Comparison of ENCODE assay signal across 16 cellular contexts in the genomic region with DNA sequence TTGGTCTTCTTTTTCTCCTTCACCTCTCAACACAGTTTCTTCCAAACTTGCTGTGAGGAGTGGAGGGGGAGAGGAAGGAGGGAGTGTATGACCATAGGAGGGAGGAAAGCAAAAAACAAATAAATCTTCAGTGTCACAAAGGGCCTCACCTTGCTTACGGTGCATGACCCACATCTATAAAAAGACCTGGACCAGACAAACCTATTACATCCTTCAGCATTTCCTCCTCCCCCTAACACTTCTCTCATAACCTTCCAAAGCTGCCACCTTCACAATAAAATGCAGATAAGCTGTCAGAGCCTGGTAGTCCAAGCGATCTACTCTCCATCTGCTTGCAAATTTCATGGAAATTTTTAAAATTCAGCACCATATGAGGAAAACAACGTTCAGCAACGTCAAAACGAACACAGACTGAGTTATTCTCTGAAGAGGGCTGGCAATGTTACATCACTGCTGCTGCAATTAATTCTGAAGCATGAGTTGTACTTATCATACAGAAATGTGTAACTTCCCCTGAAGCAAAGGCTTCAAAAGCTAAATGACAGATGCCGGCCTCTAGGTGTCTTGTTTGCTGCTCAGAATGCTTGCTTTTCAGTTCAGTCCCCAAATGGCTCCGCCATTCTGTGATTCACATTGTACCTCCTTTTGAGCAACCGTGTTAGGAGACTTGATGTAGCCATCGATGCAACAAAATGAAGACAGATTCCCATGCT.
DNase-seq lines count a peak whose midpoint lies in the region; ATAC-seq and TF ChIP-seq lines count a peak whose summit lies in the region.
"Had no signal": no experiment of that assay in that cellular context is flagged by ENCODE, and none has a peak within 500 bp of the region (broad histone marks: within the 10 kb centered on the region; RNA-seq: fewer than 3 reads in every experiment).

No MANE protein-coding gene starts in this region.

- H4K20me1 ChIP-seq in OCI-LY7 (ENCODE audit: insufficient read depth, low read length) = no peaks in the 10 kb centered on the region

- no peak overlapping the region for H3K4me3 ChIP-seq in left ventricle myocardium inferior
- peak overlapping the region; percentile 0 for H3K4me3 ChIP-seq in OCI-LY7 (ENCODE audit: low read depth, low read length, poor library complexity, severe bottlenecking)
- H3K4me3 ChIP-seq: pancreas, testis had no signal

- H3K27ac Mint-ChIP-seq in glutamatergic neuron (ENCODE audit: unreplicated experiment) = peak overlapping the region; percentile 69
- H3K27ac Mint-ChIP-seq: activated CD4-positive, alpha-beta memory T cell treated with anti-CD3 and anti-CD28 coated beads for 36 hours; activated T-helper 17 cell treated with anti-CD3 and anti-CD28 coated beads, Interleukin-2, amount 50 U/mL, for 72 hours had no signal

- peak; percentile 44 for ATAC-seq in left ventricle myocardium superior
- ATAC-seq: activated T-helper 17 cell treated with anti-CD3 and anti-CD28 coated beads, Interleukin-2, amount 50 U/mL, for 72 hours had no signal

- H3K27ac ChIP-seq in left ventricle myocardium inferior (replicated peaks) = no peak overlapping the region
- no peak overlapping the region for H3K27ac ChIP-seq in OCI-LY7 (ENCODE audit: low read depth, low read length, poor library complexity, severe bottlenecking)
- H3K27ac ChIP-seq: pancreas, testis had no signal

- no peaks in the 10 kb centered on the region for H3K36me3 Mint-ChIP-seq in glutamatergic neuron (ENCODE audit: unreplicated experiment)
- H3K36me3 Mint-ChIP-seq: activated CD4-positive, alpha-beta memory T cell treated with anti-CD3 and anti-CD28 coated beads for 36 hours had no signal

- H3K4me1 Mint-ChIP-seq in glutamatergic neuron (ENCODE audit: low read depth, unreplicated experiment) = peaks cover 72% of the 10 kb centered on the region
- H3K4me1 Mint-ChIP-seq: activated T-helper 17 cell treated with anti-CD3 and anti-CD28 coated beads, Interleukin-2, amount 50 U/mL, for 72 hours had no signal

- no peaks in the 10 kb centered on the region for H3K27me3 Mint-ChIP-seq in glutamatergic neuron (ENCODE audit: unreplicated experiment)

- POLR2A ChIA-PET in OCI-LY7 (lab: Charles Lee) = interaction anchor here (0.6 to 1.8 kb wide), 4 partner anchors 9 to 64 kb away, joined by 3 to 9 read pairs (median 4); no protein-coding TSS in a partner anchor

- no peaks in the 10 kb centered on the region for H3K9me2 ChIP-seq in OCI-LY7 (ENCODE audit: insufficient read depth, low read length)

- CTCF ChIA-PET in OCI-LY7 (lab: Charles Lee; ENCODE audit: unreplicated experiment) = no interaction called here

- intact Hi-C loops in left ventricle myocardium superior (cut with micrococcal nuclease) (no loop called here), left ventricle myocardium inferior (cut with micrococcal nuclease) (no loop called here), OCI-LY7 (cut with micrococcal nuclease; ENCODE audit: unreplicated experiment) (no loop called here)

- H3K4me1 ChIP-seq in left ventricle myocardium inferior = peaks cover 59% of the 10 kb centered on the region
- H3K4me1 ChIP-seq in OCI-LY7 (ENCODE audit: insufficient read depth, low read length, poor library complexity, severe bottlenecking) = peaks cover 33% of the 10 kb centered on the region
- H3K4me1 ChIP-seq: pancreas, testis had no signal

- no TSS peak for BruUV-seq in OCI-LY7 (replicated peaks; lab: Mats Ljungman, UMichigan)

- no peaks in the 10 kb centered on the region for H3K27me3 ChIP-seq in left ventricle myocardium inferior (ENCODE audit: low read depth)
- H3K27me3 ChIP-seq: pancreas, testis had no signal

- H3K9me3 Mint-ChIP-seq in glutamatergic neuron (ENCODE audit: unreplicated experiment) = no peaks in the 10 kb centered on the region
- H3K9me3 Mint-ChIP-seq: activated CD4-positive, alpha-beta memory T cell treated with anti-CD3 and anti-CD28 coated beads for 36 hours; activated T-helper 17 cell treated with anti-CD3 and anti-CD28 coated beads, Interleukin-2, amount 50 U/mL, for 72 hours had no signal

- H3K36me3 ChIP-seq in left ventricle myocardium inferior (no peaks in the 10 kb centered on the region), OCI-LY7 (ENCODE audit: insufficient read depth, low read length) (no peaks in the 10 kb centered on the region)
- H3K36me3 ChIP-seq: pancreas had no signal

- TF ChIP-seq CTCF in left ventricle myocardium inferior (IDR thresholded peaks at IDR 0.05; ENCODE audit: borderline replicate concordance) = no peak
- TF ChIP-seq CTCF in OCI-LY7 (conservative IDR thresholded peaks at IDR 0.05; ENCODE audit: low read length) = peak; percentile 45
- no peak for TF ChIP-seq CTCF in glutamatergic neuron (IDR thresholded peaks at IDR 0.05; ENCODE audit: partially characterized antibody, unreplicated experiment)

- H2AFZ ChIP-seq in OCI-LY7 (ENCODE audit: low read length) = peak overlapping the region; percentile 68; the same call in 1 of the 2 replicates

- DNase-seq in left ventricle myocardium superior (no peak), left ventricle myocardium inferior (no peak), OCI-LY7 (ENCODE audit: low spot score) (peak; percentile 34), glutamatergic neuron (no peak), foreskin melanocyte (no peak), activated gamma-delta T cell treated with Interleukin-2 at 50 U/mL for 16 hours (no peak), NCI-H1092 treated with DMSO at 0.1 percent for 48 hours (lab: John Stamatoyannopoulos, UW) (no peak), globus pallidus (ENCODE audit: low spot score) (no peak)
- DNase-seq: activated CD4-positive, alpha-beta memory T cell treated with anti-CD3 and anti-CD28 coated beads for 36 hours; aorta; mesenchymal stem cell; MM.1S; pancreas; SHP77 treated with DMSO at 0.1 percent for 48 hours; testis had no signal

- no peaks in the 10 kb centered on the region for H3K79me2 ChIP-seq in OCI-LY7 (ENCODE audit: insufficient read depth, low read depth, low read length)

- peak overlapping the region; percentile 65 for H3K4me3 Mint-ChIP-seq in glutamatergic neuron (ENCODE audit: unreplicated experiment)
- H3K4me3 Mint-ChIP-seq: activated CD4-positive, alpha-beta memory T cell treated with anti-CD3 and anti-CD28 coated beads for 36 hours; activated T-helper 17 cell treated with anti-CD3 and anti-CD28 coated beads, Interleukin-2, amount 50 U/mL, for 72 hours had no signal

- H3K4me2 ChIP-seq in OCI-LY7 (ENCODE audit: low read length) = peak overlapping the region; percentile 41

- H3K9me3 ChIP-seq in left ventricle myocardium inferior (replicated peaks) = no peaks in the 10 kb centered on the region
- H3K9me3 ChIP-seq in OCI-LY7 (ENCODE audit: low read length) = no peaks in the 10 kb centered on the region
- H3K9me3 ChIP-seq: pancreas, testis had no signal
